ENCODE assay signal across 8 cellular contexts in genomic region chr10:95906675-95907453, GRCh38. TPM values are rescaled to one million over a fixed set of nuclear protein-coding genes. Genes with fewer than 3 reads are reported as not detected.
A peak's percentile ranks its signal among the peaks of the same experiment; 100 is the strongest.
DNase-seq lines count a peak whose midpoint lies in the region; ATAC-seq and TF ChIP-seq lines count a peak whose summit lies in the region.

No MANE protein-coding gene starts in this region.

- TF ChIP-seq CTCF in CD4-positive, alpha-beta T cell (IDR thresholded peaks at IDR 0.05): no peak
- TF ChIP-seq CTCF in left ventricle myocardium inferior (IDR thresholded peaks at IDR 0.05; ENCODE audit: borderline replicate concordance): peak; percentile 8
- TF ChIP-seq CTCF in vagina (IDR thresholded peaks at IDR 0.05): no peak

- CTCF ChIA-PET in CD4-positive, alpha-beta T cell (lab: Charles Lee): interaction anchor here (1.5 to 1.6 kb wide), 2 partner anchors 212 to 213 kb away, joined by 3 to 5 read pairs; partner anchors contain the start of gene TCTN3

- no peaks in the 10 kb centered on the region for H3K27me3 Mint-ChIP-seq in CD4-positive, alpha-beta T cell

- peak; percentile 2 to 39 (median 6) for DNase-seq in CD4-positive, alpha-beta T cell
- DNase-seq in RPMI7951 (ENCODE audit: low read depth): peak; percentile 59
- DNase-seq in adipocyte (ENCODE audit: low read depth): peak; percentile 81
- DNase-seq in left ventricle myocardium inferior: peak; percentile 26
- peak in 9 of 10 donors; percentile 16 to 89 (median 40) for DNase-seq in posterior cingulate gyrus
- DNase-seq in vagina (ENCODE audit: extremely low spot score in 2 of 2): no peak

- POLR2A ChIA-PET in CD4-positive, alpha-beta T cell (lab: Charles Lee): interaction anchor here (0.9 to 3.1 kb wide), 3 partner anchors 57 to 223 kb away, joined by 3 to 14 read pairs (median 7); partner anchors contain the start of genes TCTN3 and ZNF518A

- H3K4me3 ChIP-seq in adipocyte (ENCODE audit: low read length): peak overlapping the region; percentile 89
- H3K4me3 ChIP-seq in left ventricle myocardium inferior: peak overlapping the region; percentile 82
- peak overlapping the region; percentile 84 for H3K4me3 ChIP-seq in vagina

- H3K4me3 Mint-ChIP-seq in CD4-positive, alpha-beta T cell: peak overlapping the region; percentile 86

- H3K36me3 Mint-ChIP-seq in CD4-positive, alpha-beta T cell (ENCODE audit: low read depth): no peaks in the 10 kb centered on the region

- ATAC-seq in CD4-positive, alpha-beta T cell (ENCODE audit: poor library complexity): peak; percentile 50
- peak; percentile 27 for ATAC-seq in GM19328 (IDR thresholded peaks at IDR 0.05; ENCODE audit: unreplicated experiment)
- ATAC-seq in HG03520 (IDR thresholded peaks at IDR 0.05; ENCODE audit: unreplicated experiment): peak; percentile 31

- H3K36me3 ChIP-seq in adipocyte (ENCODE audit: control insufficient read depth, insufficient read depth, low read length, severe bottlenecking) (peaks cover 11% of the 10 kb centered on the region), left ventricle myocardium inferior (peaks cover 13% of the 10 kb centered on the region), vagina (peaks cover 0 to 16% of the 10 kb centered on the region in 2 donors)

- H3K4me1 Mint-ChIP-seq in CD4-positive, alpha-beta T cell (ENCODE audit: low read depth): peaks cover 12% of the 10 kb centered on the region

- H3K27ac ChIP-seq in CD4-positive, alpha-beta T cell (ENCODE audit: low read depth, low read length): no peak overlapping the region
- H3K27ac ChIP-seq in left ventricle myocardium inferior (replicated peaks) (peak overlapping the region; percentile 83), vagina (peak overlapping the region; percentile 86)

- peak overlapping the region; percentile 91 for H3K9ac ChIP-seq in adipocyte (ENCODE audit: low read length)

- no peak for TF ChIP-seq POLR2A in vagina (IDR thresholded peaks at IDR 0.05)

- H3K4me1 ChIP-seq in adipocyte (ENCODE audit: control insufficient read depth, insufficient read depth, low read length): peaks cover 6% of the 10 kb centered on the region
- H3K4me1 ChIP-seq in left ventricle myocardium inferior: peaks cover 17% of the 10 kb centered on the region
- peaks cover 7% of the 10 kb centered on the region for H3K4me1 ChIP-seq in vagina

- intact Hi-C loops in CD4-positive, alpha-beta T cell (cut with DNase I, micrococcal nuclease): loop anchor here in 1 of 2 experiments (5.0 to 10.0 kb wide), 2 partner anchors 215 to 218 kb away; partner anchors contain the start of gene TCTN3
- intact Hi-C loops in left ventricle myocardium inferior (cut with micrococcal nuclease) (no loop called here), posterior cingulate gyrus (cut with DNase I) (loop anchor here (5.0 kb wide), 1 partner anchor 215 kb away; the partner anchor contains the start of gene TCTN3), vagina (cut with DNase I) (no loop called here)

- H3K9me3 Mint-ChIP-seq in CD4-positive, alpha-beta T cell: no peaks in the 10 kb centered on the region

- peak overlapping the region; percentile 39 for H3K27ac Mint-ChIP-seq in CD4-positive, alpha-beta T cell

- H3K27me3 ChIP-seq in CD4-positive, alpha-beta T cell (ENCODE audit: control insufficient read depth, insufficient read depth, low read length): no peaks in the 10 kb centered on the region
- H3K27me3 ChIP-seq in adipocyte (replicated peaks; ENCODE audit: control insufficient read depth, insufficient read depth, low read length): no peaks in the 10 kb centered on the region
- no peaks in the 10 kb centered on the region for H3K27me3 ChIP-seq in left ventricle myocardium inferior (ENCODE audit: low read depth)
- no peaks in the 10 kb centered on the region for H3K27me3 ChIP-seq in vagina

- no peaks in the 10 kb centered on the region for H3K9me3 ChIP-seq in CD4-positive, alpha-beta T cell (ENCODE audit: control insufficient read depth, low read length)
- H3K9me3 ChIP-seq in adipocyte (ENCODE audit: control insufficient read depth, low read length) (no peaks in the 10 kb centered on the region), left ventricle myocardium inferior (replicated peaks) (no peaks in the 10 kb centered on the region), vagina (no peaks in the 10 kb centered on the region)

RNA-seq across cellular contexts. Expression of gene CC2D2B, which starts 0.9 kb away (rescaled TPM):
- total RNA-seq in CD4-positive, alpha-beta T cell: not detected
- total RNA-seq in RPMI7951 (2014; rRNA removed; shearing (Covaris generic)): not detected in 2 replicates
- 0.30 TPM for total RNA-seq in left ventricle myocardium inferior
- total RNA-seq in vagina: 2.5 TPM

Comparison
In these comparisons a context has a peak if more than half of its experiments do, and no peak if none do; other contexts are left out.
1. DNase-seq: peak in CD4-positive, alpha-beta T cell (10 of 10), RPMI7951 (single experiment), adipocyte (single experiment), left ventricle myocardium inferior (single experiment) and posterior cingulate gyrus (9 of 10); none in vagina (0 of 2).
2. Peak in every context shown above with its lines, with median percentiles within 50 percentile points of each other: ATAC-seq and H3K4me3 ChIP-seq.